In genomic region chr16:26194526-26194925, GRCh38 we compare ENCODE assay signal across 28 cellular contexts.
DNase-seq lines count a peak whose midpoint lies in the region; ATAC-seq, FAIRE-seq and TF ChIP-seq lines count a peak whose summit lies in the region.
"Had no signal": no experiment of that assay in that cellular context is flagged by ENCODE, and none has a peak within 500 bp of the region (broad histone marks: within the 10 kb centered on the region; RNA-seq: fewer than 3 reads in every experiment).

No MANE protein-coding gene starts in this region.

- ATAC-seq in HepG2 (no peak), right lobe of liver (no peak)
- ATAC-seq: GM12878 had no signal

- TF ChIP-seq POLR2A in HepG2 (IDR thresholded peaks at IDR 0.05; ENCODE audit: insufficient read depth in 1 of 2, low read depth in 2 of 2, low read length in 2 of 2), result no peak
- TF ChIP-seq POLR2A in right lobe of liver (IDR thresholded peaks at IDR 0.05), result no peak

- in situ Hi-C loops in HepG2 (cut with HindIII; ENCODE audit: extremely low pct_ligation_motif_present, low pct_unique_long_range_greater_than_20kb), result no loop called here

- BruUV-seq in HepG2 (replicated peaks; lab: Mats Ljungman, UMichigan), result no TSS peak

- FAIRE-seq in HepG2 (lab: Jason Lieb, UNC), result no peak
- FAIRE-seq: A204.1, GM12878, GM12892, GM18507 had no signal

- no peaks in the 10 kb centered on the region for H4K20me1 ChIP-seq in HepG2 (ENCODE audit: insufficient read depth, low read length)
- no peaks in the 10 kb centered on the region for H4K20me1 ChIP-seq in BLaER1
- H4K20me1 ChIP-seq in BLaER1 treated with 17β-estradiol and CSF1 and Interleukin-3, amounts not matched to agents 10 nM and 100 nM, result no peaks in the 10 kb centered on the region

- POLR2A ChIA-PET in HepG2 (lab: Yijun Ruan, JAX), result no interaction called here

- H3K27me3 ChIP-seq in HepG2 (ENCODE audit: control insufficient read depth in 1 of 2, insufficient read depth in 2 of 2, low read length in 2 of 2) (no peaks in the 10 kb centered on the region), right lobe of liver (no peaks in the 10 kb centered on the region), BLaER1 (no peaks in the 10 kb centered on the region), SJCRH30 (no peaks in the 10 kb centered on the region)
- H3K27me3 ChIP-seq in BLaER1 treated with 17β-estradiol and CSF1 and Interleukin-3, amounts not matched to agents 10 nM and 100 nM, result no peaks in the 10 kb centered on the region
- H3K27me3 ChIP-seq: BE2C had no signal

- H3K79me2 ChIP-seq in HepG2 (ENCODE audit: insufficient read depth, low read length), result no peaks in the 10 kb centered on the region

- intact Hi-C loops in HepG2 (cut with micrococcal nuclease; ENCODE audit: unreplicated experiment), result no loop called here
- intact Hi-C loops in right lobe of liver (cut with DNase I), result no loop called here

- no peak overlapping the region for H3K27ac ChIP-seq in HepG2 (ENCODE audit: extremely low read length, insufficient read depth, low read length)
- H3K27ac ChIP-seq in right lobe of liver, result no peak overlapping the region
- no peak overlapping the region for H3K27ac ChIP-seq in BLaER1
- H3K27ac ChIP-seq in BLaER1 treated with 17β-estradiol and CSF1 and Interleukin-3, amounts not matched to agents 10 nM and 100 nM, result no peak overlapping the region
- H3K27ac ChIP-seq in SJCRH30, result no peak overlapping the region

- no peak for DNase-seq in HepG2 (ENCODE audit: low spot score)
- DNase-seq in right lobe of liver, result no peak
- no peak for DNase-seq in endothelial cell (ENCODE audit: low spot score)
- no peak for DNase-seq in NCI-H82 treated with DMSO at 0.1 percent for 48 hours (lab: John Stamatoyannopoulos, UW; ENCODE audit: unreplicated experiment)
- no peak for DNase-seq in activated CD4-positive, CD25-positive, alpha-beta regulatory T cell treated with anti-CD3 and anti-CD28 coated beads, Interleukin-2, amount 50 U/mL, for 72 hours
- no peak for DNase-seq in SJCRH30
- DNase-seq: 8988T; ACHN; BE2C; C1 segment of cervical spinal cord; CD4-positive, alpha-beta memory T cell; CD4-positive, CD25-positive, alpha-beta regulatory T cell; CD8-positive, alpha-beta memory T cell; COR-L47; DMS 273 treated with DMSO at 0.1 percent for 48 hours; DMS153; DMS53; DMS79; DND-41; EL; GDM1 had no signal

- H3K27ac Mint-ChIP-seq in endothelial cell (ENCODE audit: unreplicated experiment), result peak overlapping the region; percentile 28
- H3K27ac Mint-ChIP-seq: CD14-positive monocyte; CD4-positive, alpha-beta memory T cell; CD4-positive, CD25-positive, alpha-beta regulatory T cell; CD8-positive, alpha-beta memory T cell had no signal

- H3K9ac ChIP-seq in HepG2 (ENCODE audit: insufficient read depth, low read depth, low read length) (no peak overlapping the region), BLaER1 (no peak overlapping the region)
- no peak overlapping the region for H3K9ac ChIP-seq in BLaER1 treated with 17β-estradiol and CSF1 and Interleukin-3, amounts not matched to agents 10 nM and 100 nM

- peaks cover 4% of the 10 kb centered on the region for H3K27me3 Mint-ChIP-seq in endothelial cell (ENCODE audit: unreplicated experiment)

- H3K9me3 Mint-ChIP-seq in endothelial cell (ENCODE audit: unreplicated experiment), result peaks cover 5% of the 10 kb centered on the region
- H3K9me3 Mint-ChIP-seq: CD8-positive, alpha-beta memory T cell had no signal

- H3K4me3 ChIP-seq in HepG2 (replicated peaks in 1 of 3; ENCODE audit: insufficient read depth in 1 of 3, low read depth in 2 of 3, low read length in 3 of 3) (no peak overlapping the region), right lobe of liver (no peak overlapping the region), BLaER1 (no peak overlapping the region), SJCRH30 (no peak overlapping the region)
- H3K4me3 ChIP-seq in BLaER1 treated with 17β-estradiol and CSF1 and Interleukin-3, amounts not matched to agents 10 nM and 100 nM, result no peak overlapping the region
- H3K4me3 ChIP-seq: GM12878 had no signal

- H3K36me3 ChIP-seq in HepG2 (replicated peaks in 1 of 2; ENCODE audit: control insufficient read depth in 1 of 2, insufficient read depth in 2 of 2, low read length in 2 of 2) (no peaks in the 10 kb centered on the region), right lobe of liver (no peaks in the 10 kb centered on the region), BLaER1 (no peaks in the 10 kb centered on the region), SJCRH30 (no peaks in the 10 kb centered on the region)
- no peaks in the 10 kb centered on the region for H3K36me3 ChIP-seq in BLaER1 treated with 17β-estradiol and CSF1 and Interleukin-3, amounts not matched to agents 10 nM and 100 nM
- H3K36me3 ChIP-seq: BE2C had no signal

- H3K4me3 Mint-ChIP-seq in endothelial cell (ENCODE audit: unreplicated experiment), result no peak overlapping the region
- H3K4me3 Mint-ChIP-seq: CD14-positive monocyte; CD4-positive, alpha-beta memory T cell; CD4-positive, CD25-positive, alpha-beta regulatory T cell; CD8-positive, alpha-beta memory T cell had no signal

- H3K4me1 ChIP-seq in HepG2 (ENCODE audit: insufficient read depth, low read length), result no peaks in the 10 kb centered on the region
- H3K4me1 ChIP-seq in right lobe of liver, result no peaks in the 10 kb centered on the region
- H3K4me1 ChIP-seq in BLaER1, result peaks cover 30% of the 10 kb centered on the region
- peaks cover 0 to 38% (median 26%) of the 10 kb centered on the region in 10 experiments; a peak in 15 of 20 replicates for H3K4me1 ChIP-seq in BLaER1 treated with 17β-estradiol and CSF1 and Interleukin-3, amounts not matched to agents 10 nM and 100 nM
- no peaks in the 10 kb centered on the region for H3K4me1 ChIP-seq in SJCRH30
- H3K4me1 ChIP-seq: BE2C had no signal

- CTCF ChIA-PET in HepG2 (lab: Yijun Ruan, JAX; ENCODE audit: low intra/inter-chr PET ratio, low total read pairs), result no interaction called here

- no peaks in the 10 kb centered on the region for H3K36me3 Mint-ChIP-seq in endothelial cell (ENCODE audit: low read depth, unreplicated experiment)
- H3K36me3 Mint-ChIP-seq: CD14-positive monocyte; CD4-positive, alpha-beta memory T cell; CD4-positive, CD25-positive, alpha-beta regulatory T cell; CD8-positive, alpha-beta memory T cell had no signal

- TF ChIP-seq CTCF in HepG2 (CRISPR knock-in tag; IDR thresholded peaks at IDR 0.05) (no peak), right lobe of liver (IDR thresholded peaks at IDR 0.05) (no peak), endothelial cell (IDR thresholded peaks at IDR 0.05; ENCODE audit: unreplicated experiment) (no peak)

- 19% methylated on average over 3 of the region's 3 CpGs for WGBS in HepG2 (ENCODE audit: low lambda C conversion rate)
- 81% methylated on average over 3 of the region's 3 CpGs for WGBS in right lobe of liver (ENCODE audit: insufficient coverage, low coverage, low lambda C conversion rate, missing lambda C conversion rate)

- H2AFZ ChIP-seq in HepG2 (ENCODE audit: low read length), result no peak overlapping the region

- H3K9me3 ChIP-seq in HepG2 (ENCODE audit: low read length), result peaks cover 18% of the 10 kb centered on the region; the same call in 1 of the 2 replicates
- H3K9me3 ChIP-seq in right lobe of liver, result no peaks in the 10 kb centered on the region
- no peaks in the 10 kb centered on the region for H3K9me3 ChIP-seq in BLaER1
- H3K9me3 ChIP-seq in BLaER1 treated with 17β-estradiol and CSF1 and Interleukin-3, amounts not matched to agents 10 nM and 100 nM (replicated peaks in 1 of 11), result no peaks in the 10 kb centered on the region; a peak in 1 of 22 replicates
- peaks cover 7% of the 10 kb centered on the region; the same call in 1 of the 2 replicates for H3K9me3 ChIP-seq in SJCRH30 (replicated peaks)
- H3K9me3 ChIP-seq: BE2C had no signal

- no peak overlapping the region for H3K4me2 ChIP-seq in HepG2 (ENCODE audit: low read depth, low read length)
- H3K4me2 ChIP-seq in BLaER1, result peak overlapping the region; percentile 67
- H3K4me2 ChIP-seq in BLaER1 treated with 17β-estradiol and CSF1 and Interleukin-3, amounts not matched to agents 10 nM and 100 nM, result peak overlapping the region in 8 of 11 experiments; percentile 18 to 62 (median 35); a peak in 11 of 22 replicates

- no peak for TF ChIP-seq RAD21 in HepG2 (CRISPR knock-in tag; IDR thresholded peaks at IDR 0.05)

- H3K4me1 Mint-ChIP-seq in endothelial cell (ENCODE audit: unreplicated experiment), result peaks cover 17% of the 10 kb centered on the region
- H3K4me1 Mint-ChIP-seq: CD14-positive monocyte; CD4-positive, alpha-beta memory T cell; CD4-positive, CD25-positive, alpha-beta regulatory T cell; CD8-positive, alpha-beta memory T cell had no signal

- no peak for TF ChIP-seq EP300 in HepG2 (IDR thresholded peaks at IDR 0.05; ENCODE audit: low read depth in 2 of 2, low read length in 2 of 2)
- TF ChIP-seq EP300 in HepG2 (CRISPR knock-in tag; IDR thresholded peaks at IDR 0.05; ENCODE audit: borderline replicate concordance), result no peak

TF ChIP-seq in HepG2, 621 proteins besides CTCF, POLR2A, EP300 and RAD21 (continues in another document):
- TF ChIP-seq CREB1 (IDR thresholded peaks at IDR 0.05), result peak; percentile 54
- TF ChIP-seq CREB1 (CRISPR knock-in tag; IDR thresholded peaks at IDR 0.05), result no peak
- no peak for TF ChIP-seq POGK (CRISPR knock-in tag; conservative IDR thresholded peaks at IDR 0.05)
